ENCODE assay signal across 15 cellular contexts in genomic region chr13:75485286-75486062, GRCh38. TPM values are rescaled to one million over a fixed set of nuclear protein-coding genes. Genes with fewer than 3 reads are reported as not detected.
DNase-seq lines count a peak whose midpoint lies in the region; ATAC-seq, FAIRE-seq and TF ChIP-seq lines count a peak whose summit lies in the region.
"Had no signal": no experiment of that assay in that cellular context is flagged by ENCODE, and none has a peak within 500 bp of the region (broad histone marks: within the 10 kb centered on the region; RNA-seq: fewer than 3 reads in every experiment).

No MANE protein-coding gene starts in this region.

- H3K4me2 ChIP-seq in BLaER1 treated with 17β-estradiol and CSF1 and Interleukin-3, amounts not matched to agents 10 nM and 100 nM = peak overlapping the region; percentile 55 to 87 (median 78)

- TF ChIP-seq POLR2A in body of pancreas (IDR thresholded peaks at IDR 0.05) = no peak

- H3K9me3 Mint-ChIP-seq in HFFc6 (no peaks in the 10 kb centered on the region), natural killer cell (no peaks in the 10 kb centered on the region)
- H3K9me3 Mint-ChIP-seq: CD8-positive, alpha-beta memory T cell had no signal

- TF ChIP-seq CTCF in HFFc6 (IDR thresholded peaks at IDR 0.05) (no peak), body of pancreas (IDR thresholded peaks at IDR 0.05) (no peak), natural killer cell (IDR thresholded peaks at IDR 0.05) (no peak)

- 57 to 64% methylated on average over 1 of the region's 1 CpG for WGBS in body of pancreas, 2 donors

- intact Hi-C loops in body of pancreas (cut with DNase I) (no loop called here), natural killer cell (cut with micrococcal nuclease) (no loop called here), head of caudate nucleus (cut with DNase I) (loop anchor here (10.0 kb wide), 1 partner anchor 111 kb away; no protein-coding TSS in a partner anchor)

- H3K4me1 Mint-ChIP-seq in HFFc6 (ENCODE audit: low read depth) = peaks cover 50% of the 10 kb centered on the region
- H3K4me1 Mint-ChIP-seq in natural killer cell = peaks cover 40 to 44% of the 10 kb centered on the region in 2 donors

- H3K36me3 Mint-ChIP-seq in HFFc6 (ENCODE audit: low read depth) (no peaks in the 10 kb centered on the region), natural killer cell (no peaks in the 10 kb centered on the region)

- H3K27me3 Mint-ChIP-seq in HFFc6 (ENCODE audit: insufficient read depth) = 0 out of 2 replicates have a peak, but pooled peaks cover 3% of the 10 kb centered on the region
- H3K27me3 Mint-ChIP-seq in natural killer cell (ENCODE audit: low read depth in 2 of 2) = peaks cover 2 to 15% of the 10 kb centered on the region in 2 donors

- H4K20me1 ChIP-seq in BLaER1 treated with 17β-estradiol and CSF1 and Interleukin-3, amounts not matched to agents 10 nM and 100 nM = peaks cover 0 to 4% (median 0%) of the 10 kb centered on the region in 11 experiments; a peak in 7 of 22 replicates

- ATAC-seq in body of pancreas = no peak
- ATAC-seq in natural killer cell = no peak

- H3K27me3 ChIP-seq in BLaER1 treated with 17β-estradiol and CSF1 and Interleukin-3, amounts not matched to agents 10 nM and 100 nM = no peaks in the 10 kb centered on the region
- no peaks in the 10 kb centered on the region for H3K27me3 ChIP-seq in body of pancreas
- H3K27me3 ChIP-seq: sigmoid colon had no signal

- FAIRE-seq in GM19239 (lab: Jason Lieb, UNC) = no peak

- no peak overlapping the region for H3K4me3 ChIP-seq in BLaER1 treated with 17β-estradiol and CSF1 and Interleukin-3, amounts not matched to agents 10 nM and 100 nM
- H3K4me3 ChIP-seq in body of pancreas = no peak overlapping the region
- H3K4me3 ChIP-seq: sigmoid colon had no signal

- no peaks in the 10 kb centered on the region for H3K9me3 ChIP-seq in BLaER1 treated with 17β-estradiol and CSF1 and Interleukin-3, amounts not matched to agents 10 nM and 100 nM (replicated peaks in 1 of 11)
- H3K9me3 ChIP-seq in body of pancreas = no peaks in the 10 kb centered on the region
- H3K9me3 ChIP-seq: sigmoid colon had no signal

- peak; percentile 60 for DNase-seq in HFFc6
- no peak for DNase-seq in body of pancreas
- no peak for DNase-seq in natural killer cell
- DNase-seq in SKM-1 treated with dmso at 0.1 percent for 144 hours (lab: John Stamatoyannopoulos, UW; ENCODE audit: unreplicated experiment) = no peak
- DNase-seq in DMS153 (lab: John Stamatoyannopoulos, UW) = no peak
- DNase-seq in GM19239 (ENCODE audit: insufficient read length, low spot score) = no peak
- no peak for DNase-seq in head of caudate nucleus
- DNase-seq: activated CD4-positive, CD25-positive, alpha-beta regulatory T cell treated with anti-CD3 and anti-CD28 coated beads, Interleukin-2, amount 50 U/mL, for 72 hours; activated effector memory CD4-positive, alpha-beta T cell treated with Interleukin-2 at 50 U/mL for 16 hours; CD8-positive, alpha-beta memory T cell; NCI-H1436; NCI-H526 treated with DMSO at 0.1 percent for 48 hours; SHP77; sigmoid colon had no signal

- H3K4me3 Mint-ChIP-seq in HFFc6 (peak overlapping the region; percentile 19; the same call in 1 of the 2 replicates), natural killer cell (peak overlapping the region; percentile 37)

- peak overlapping the region in 8 of 11 experiments; percentile 19 to 69 (median 63); a peak in 14 of 22 replicates for H3K27ac ChIP-seq in BLaER1 treated with 17β-estradiol and CSF1 and Interleukin-3, amounts not matched to agents 10 nM and 100 nM
- peak overlapping the region in 3 of 4 donors; percentile 9 to 31 (median 15) for H3K27ac ChIP-seq in body of pancreas
- H3K27ac ChIP-seq: sigmoid colon had no signal

- peak overlapping the region in 5 of 11 experiments; percentile 11 to 53 (median 50); a peak in 5 of 22 replicates for H3K9ac ChIP-seq in BLaER1 treated with 17β-estradiol and CSF1 and Interleukin-3, amounts not matched to agents 10 nM and 100 nM

- peaks cover 41 to 77% (median 59%) of the 10 kb centered on the region in 10 experiments for H3K4me1 ChIP-seq in BLaER1 treated with 17β-estradiol and CSF1 and Interleukin-3, amounts not matched to agents 10 nM and 100 nM
- H3K4me1 ChIP-seq in body of pancreas = peaks cover 18% of the 10 kb centered on the region

- H3K27ac Mint-ChIP-seq in HFFc6 = peak overlapping the region; percentile 23
- peak overlapping the region; percentile 21 to 46 for H3K27ac Mint-ChIP-seq in natural killer cell

- no peaks in the 10 kb centered on the region for H3K36me3 ChIP-seq in BLaER1 treated with 17β-estradiol and CSF1 and Interleukin-3, amounts not matched to agents 10 nM and 100 nM
- H3K36me3 ChIP-seq in body of pancreas (replicated peaks in 1 of 2; ENCODE audit: insufficient read depth in 1 of 2, low read depth in 2 of 2) = no peaks in the 10 kb centered on the region
- H3K36me3 ChIP-seq: sigmoid colon had no signal

RNA-seq across cellular contexts. Expression of gene TBC1D4, which starts 3.5 kb away (rescaled TPM):
- 10 to 100 TPM; 13.6 to 20.6 (median 16.6) TPM for total RNA-seq in HFFc6 (2021; fragmentation: NEBNext Ultra II Directional; extraction: Animal tissue kit (Norgen Biotek cat#: 25700))
- total RNA-seq in body of pancreas (10 to 100 TPM; 28.3 to 29.7 TPM), natural killer cell (1 to 10 TPM in 2 of 3 donors, under 1 TPM in 1; 0.54 to 5.1 (median 3.7) TPM)

RNA-seq across cellular contexts. Expression of gene COMMD6, which starts 52.2 kb away (rescaled TPM):
- 100 to 1,000 TPM; 142 to 177 (median 152) TPM for total RNA-seq in HFFc6 (2021; fragmentation: NEBNext Ultra II Directional; extraction: Animal tissue kit (Norgen Biotek cat#: 25700))
- total RNA-seq in body of pancreas (100 to 1,000 TPM in 1 of 2 donors, 1 to 10 TPM in 1; 6.3 to 286 TPM), natural killer cell (100 to 1,000 TPM; 111 to 149 (median 118) TPM)
